ENCODE assay signal across 1 cellular context in genomic region chr14:21238823-21239518, GRCh38.
TF ChIP-seq lines count a peak whose summit lies in the region.

No MANE protein-coding gene starts in this region.

TF ChIP-seq in GM12878, 131 proteins besides CTCF, POLR2A, EP300 and RAD21:
- no peak for TF ChIP-seq SIX5 (IDR thresholded peaks at IDR 0.05; ENCODE audit: low read depth, low read length, severe bottlenecking)
- TF ChIP-seq RBBP5 (conservative IDR thresholded peaks at IDR 0.05), result no peak
- no peak for TF ChIP-seq TCF12 (IDR thresholded peaks at IDR 0.05; ENCODE audit: low read depth, low read length)
- TF ChIP-seq SPI1 (IDR thresholded peaks at IDR 0.05; ENCODE audit: borderline replicate concordance, insufficient read depth, low read depth, low read length), result no peak
- TF ChIP-seq BCL3 (IDR thresholded peaks at IDR 0.05; ENCODE audit: borderline replicate concordance, insufficient read depth, low read depth, low read length, poor library complexity, severe bottlenecking), result no peak
- no peak for TF ChIP-seq SRF (IDR thresholded peaks at IDR 0.05; ENCODE audit: low read depth in 2 of 2, low read length in 2 of 2)
- TF ChIP-seq ZNF217 (IDR thresholded peaks at IDR 0.05), result no peak
- TF ChIP-seq CHD2 (IDR thresholded peaks at IDR 0.05; ENCODE audit: borderline replicate concordance, low read depth, low read length), result no peak
- no peak for TF ChIP-seq FOXM1 (IDR thresholded peaks at IDR 0.05; ENCODE audit: low read depth, low read length)
- TF ChIP-seq ETV6 (conservative IDR thresholded peaks at IDR 0.05 in 1 of 2, IDR thresholded peaks at IDR 0.05 in 1 of 2; ENCODE audit: borderline replicate concordance in 1 of 2, low read depth in 1 of 2), result no peak
- no peak for TF ChIP-seq NFXL1 (IDR thresholded peaks at IDR 0.05; ENCODE audit: borderline replicate concordance)
- TF ChIP-seq IRF5 (IDR thresholded peaks at IDR 0.05; ENCODE audit: borderline replicate concordance), result no peak
- TF ChIP-seq SMAD5 (IDR thresholded peaks at IDR 0.05; ENCODE audit: low read depth), result no peak
- TF ChIP-seq GATAD2B (conservative IDR thresholded peaks at IDR 0.05; ENCODE audit: low read depth), result no peak
- TF ChIP-seq CEBPZ (IDR thresholded peaks at IDR 0.05; ENCODE audit: low read depth, low read length), result no peak
- TF ChIP-seq ZNF274 (IDR thresholded peaks at IDR 0.05; ENCODE audit: insufficient read depth, insufficient read length), result no peak
- TF ChIP-seq IKZF1 (conservative IDR thresholded peaks at IDR 0.05), result no peak
- no peak for TF ChIP-seq NBN (IDR thresholded peaks at IDR 0.05)
- no peak for TF ChIP-seq ATF2 (IDR thresholded peaks at IDR 0.05; ENCODE audit: low read length)
- no peak for TF ChIP-seq BCL11A (IDR thresholded peaks at IDR 0.05; ENCODE audit: low read depth, low read length)
